In the genomic region with DNA sequence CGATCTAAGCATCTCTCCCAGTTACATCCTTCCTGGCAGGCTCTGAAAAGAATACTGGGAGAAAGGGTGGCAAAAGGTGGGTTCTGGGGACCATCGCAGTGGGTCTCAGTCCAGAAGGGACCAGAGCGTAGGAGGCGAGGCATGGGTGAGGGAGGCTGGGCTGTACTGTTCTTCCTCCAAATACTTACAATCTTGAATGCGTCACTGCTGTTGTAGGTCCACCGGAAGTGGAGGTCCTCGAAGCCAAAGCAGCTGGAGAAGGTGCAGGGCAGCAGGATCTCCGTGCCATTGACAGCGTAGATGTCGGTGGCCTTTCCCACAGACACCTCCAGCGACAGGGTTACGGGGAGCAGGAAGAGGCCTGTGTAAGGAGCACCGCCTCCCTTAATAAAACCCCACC, we compare ENCODE assay signal across 13 cellular contexts. TPM values are rescaled to one million over a fixed set of nuclear protein-coding genes. Genes with fewer than 3 reads are reported as not detected.
DNase-seq lines count a peak whose midpoint lies in the region; ATAC-seq and TF ChIP-seq lines count a peak whose summit lies in the region.
"Had no signal": no experiment of that assay in that cellular context is flagged by ENCODE, and none has a peak within 500 bp of the region (broad histone marks: within the 10 kb centered on the region; RNA-seq: fewer than 3 reads in every experiment).

No MANE protein-coding gene starts in this region.

- no TSS peak for BruUV-seq in Panc1 (replicated peaks; lab: Mats Ljungman, UMichigan)

- 30 to 51% methylated on average over 4 of the region's 13 CpGs for WGBS in gastroesophageal sphincter (ENCODE audit: low coverage in 1 of 2), 2 donors

- ATAC-seq in activated CD4-positive, alpha-beta T cell treated with anti-CD3 and anti-CD28 coated beads for 36 hours = no peak
- peak; percentile 23 for ATAC-seq in Panc1
- peak; percentile 23 for ATAC-seq in gastroesophageal sphincter
- no peak for ATAC-seq in stimulated activated effector memory CD8-positive, alpha-beta T cell treated with anti-CD3 and anti-CD28 coated beads, Interleukin-12 subunit alpha, Interleukin-12 subunit beta, amount 100 ng/mL, for 72 hours
- no peak for ATAC-seq in activated CD4-positive, CD25-positive, alpha-beta regulatory T cell treated with anti-CD3 and anti-CD28 coated beads, Interleukin-2, amount 50 U/mL, for 24 hours
- ATAC-seq in GM19455 (IDR thresholded peaks at IDR 0.05; ENCODE audit: unreplicated experiment) = no peak

- CTCF ChIA-PET in activated CD4-positive, alpha-beta T cell treated with anti-CD3 and anti-CD28 coated beads for 36 hours (lab: Charles Lee) = interaction anchor here (0.6 to 9.2 kb wide), 12 partner anchors 8 to 515 kb away, joined by 3 to 120 read pairs (median 3); no protein-coding TSS in a partner anchor
- CTCF ChIA-PET in Panc1 (lab: Charles Lee) = interaction anchor here (0.6 to 2.2 kb wide), 2 partner anchors 27 to 146 kb away, joined by 5 to 8 read pairs; no protein-coding TSS in a partner anchor

- no peak overlapping the region for H3K4me3 ChIP-seq in Panc1 (ENCODE audit: low read depth in 2 of 2, low read length in 2 of 2)
- H3K4me3 ChIP-seq in gastroesophageal sphincter = peak overlapping the region in 1 of 2 donors; percentile 69

- TF ChIP-seq POLR2A in gastroesophageal sphincter (IDR thresholded peaks at IDR 0.05) = no peak

- H3K36me3 Mint-ChIP-seq in activated CD4-positive, alpha-beta T cell treated with anti-CD3 and anti-CD28 coated beads for 36 hours (ENCODE audit: low read depth) = no peaks in the 10 kb centered on the region
- no peaks in the 10 kb centered on the region for H3K36me3 Mint-ChIP-seq in activated CD4-positive, alpha-beta T cell treated with anti-CD3 and anti-CD28 coated beads, Interleukin-2, amount 10 ng/mL, durations not matched to agents 24 days and 14 days (ENCODE audit: low read depth)
- H3K36me3 Mint-ChIP-seq in stimulated activated effector memory CD8-positive, alpha-beta T cell treated with anti-CD3 and anti-CD28 coated beads, Interleukin-12 subunit alpha, Interleukin-12 subunit beta, amount 100 ng/mL, for 72 hours = no peaks in the 10 kb centered on the region

- H3K4me3 Mint-ChIP-seq in activated CD4-positive, alpha-beta T cell treated with anti-CD3 and anti-CD28 coated beads for 36 hours = peak overlapping the region; percentile 73
- H3K4me3 Mint-ChIP-seq in activated CD4-positive, alpha-beta T cell treated with anti-CD3 and anti-CD28 coated beads, Interleukin-2, amount 10 ng/mL, durations not matched to agents 24 days and 14 days = no peak overlapping the region
- H3K4me3 Mint-ChIP-seq in stimulated activated effector memory CD8-positive, alpha-beta T cell treated with anti-CD3 and anti-CD28 coated beads, Interleukin-12 subunit alpha, Interleukin-12 subunit beta, amount 100 ng/mL, for 72 hours = peak overlapping the region; percentile 76

- H3K4me1 ChIP-seq in Panc1 (ENCODE audit: control insufficient read depth, insufficient read depth, low read length) (no peaks in the 10 kb centered on the region), gastroesophageal sphincter (peaks cover 0 to 21% (median 7%) of the 10 kb centered on the region in 3 donors)

- intact Hi-C loops in activated CD4-positive, alpha-beta T cell treated with anti-CD3 and anti-CD28 coated beads for 36 hours (cut with DNase I, micrococcal nuclease) = loop anchor here (1.0 to 5.0 kb wide), 9 partner anchors 26 to 514 kb away; a partner anchor contains a TSS
- intact Hi-C loops in activated CD4-positive, alpha-beta T cell treated with anti-CD3 and anti-CD28 coated beads, Interleukin-2, amount 10 ng/mL, durations not matched to agents 24 days and 14 days (cut with micrococcal nuclease) = loop anchor here (1.0 to 5.0 kb wide), 5 partner anchors 26 to 466 kb away; a partner anchor contains a TSS
- intact Hi-C loops in Panc1 (cut with micrococcal nuclease; ENCODE audit: unreplicated experiment) = loop anchor here (5.0 kb wide), 1 partner anchor 212 kb away; a partner anchor contains a TSS

- no peak for DNase-seq in activated CD4-positive, alpha-beta T cell treated with anti-CD3 and anti-CD28 coated beads for 36 hours
- DNase-seq in activated CD4-positive, alpha-beta T cell treated with anti-CD3 and anti-CD28 coated beads, Interleukin-2, amount 10 ng/mL, durations not matched to agents 24 days and 14 days = no peak
- DNase-seq in Panc1 (ENCODE audit: low read depth, low spot score) = no peak
- no peak for DNase-seq in stimulated activated effector memory CD8-positive, alpha-beta T cell treated with anti-CD3 and anti-CD28 coated beads, Interleukin-12 subunit alpha, Interleukin-12 subunit beta, amount 100 ng/mL, for 72 hours (ENCODE audit: low spot score in 2 of 2)
- DNase-seq in activated naive CD4-positive, alpha-beta T cell (lab: John Stamatoyannopoulos, UW) = no peak

- H3K27ac ChIP-seq in Panc1 (ENCODE audit: low read length) = no peak overlapping the region
- H3K27ac ChIP-seq in gastroesophageal sphincter = peak overlapping the region in 1 of 4 donors; percentile 75

- no peaks in the 10 kb centered on the region for H3K9me3 Mint-ChIP-seq in activated CD4-positive, alpha-beta T cell treated with anti-CD3 and anti-CD28 coated beads for 36 hours (ENCODE audit: low read depth)
- no peaks in the 10 kb centered on the region for H3K9me3 Mint-ChIP-seq in activated CD4-positive, alpha-beta T cell treated with anti-CD3 and anti-CD28 coated beads, Interleukin-2, amount 10 ng/mL, durations not matched to agents 24 days and 14 days
- no peaks in the 10 kb centered on the region for H3K9me3 Mint-ChIP-seq in stimulated activated effector memory CD8-positive, alpha-beta T cell treated with anti-CD3 and anti-CD28 coated beads, Interleukin-12 subunit alpha, Interleukin-12 subunit beta, amount 100 ng/mL, for 72 hours
- H3K9me3 Mint-ChIP-seq: activated T-cell treated with anti-CD3 and anti-CD28 coated beads, Interleukin-2, amount 50 U/mL, for 24 hours had no signal

- no peak for TF ChIP-seq EP300 in gastroesophageal sphincter (IDR thresholded peaks at IDR 0.05)

- in situ Hi-C loops in Panc1 (cut with HindIII; ENCODE audit: low pct_unique_long_range_greater_than_20kb, low sequenced_read_pairs) = no loop called here

- POLR2A ChIA-PET in activated CD4-positive, alpha-beta T cell treated with anti-CD3 and anti-CD28 coated beads for 36 hours (lab: Charles Lee) = no interaction called here
- POLR2A ChIA-PET in Panc1 (lab: Charles Lee) = interaction anchor here (1.5 kb wide), 1 partner anchor 10 kb away, joined by 3 read pairs; no protein-coding TSS in a partner anchor

- peaks cover 44% of the 10 kb centered on the region for H3K27me3 Mint-ChIP-seq in activated CD4-positive, alpha-beta T cell treated with anti-CD3 and anti-CD28 coated beads for 36 hours
- H3K27me3 Mint-ChIP-seq in activated CD4-positive, alpha-beta T cell treated with anti-CD3 and anti-CD28 coated beads, Interleukin-2, amount 10 ng/mL, durations not matched to agents 24 days and 14 days = peaks cover 74% of the 10 kb centered on the region

- peaks cover 2% of the 10 kb centered on the region for H3K4me1 Mint-ChIP-seq in activated CD4-positive, alpha-beta T cell treated with anti-CD3 and anti-CD28 coated beads for 36 hours
- peaks cover 19% of the 10 kb centered on the region for H3K4me1 Mint-ChIP-seq in activated CD4-positive, alpha-beta T cell treated with anti-CD3 and anti-CD28 coated beads, Interleukin-2, amount 10 ng/mL, durations not matched to agents 24 days and 14 days
- H3K4me1 Mint-ChIP-seq in stimulated activated effector memory CD8-positive, alpha-beta T cell treated with anti-CD3 and anti-CD28 coated beads, Interleukin-12 subunit alpha, Interleukin-12 subunit beta, amount 100 ng/mL, for 72 hours = peaks cover 11% of the 10 kb centered on the region

- H3K9me3 ChIP-seq in Panc1 (ENCODE audit: control insufficient read depth, insufficient read depth, low read depth, low read length) = no peaks in the 10 kb centered on the region
- H3K9me3 ChIP-seq in gastroesophageal sphincter = no peaks in the 10 kb centered on the region
- H3K9me3 ChIP-seq: thyroid gland had no signal

- H3K36me3 ChIP-seq in Panc1 (ENCODE audit: control insufficient read depth, insufficient read depth, low read length) = no peaks in the 10 kb centered on the region
- H3K36me3 ChIP-seq in gastroesophageal sphincter = no peaks in the 10 kb centered on the region
- H3K36me3 ChIP-seq: thyroid gland had no signal

- no peak overlapping the region for H3K27ac Mint-ChIP-seq in activated CD4-positive, alpha-beta T cell treated with anti-CD3 and anti-CD28 coated beads for 36 hours
- H3K27ac Mint-ChIP-seq in activated CD4-positive, alpha-beta T cell treated with anti-CD3 and anti-CD28 coated beads, Interleukin-2, amount 10 ng/mL, durations not matched to agents 24 days and 14 days = no peak overlapping the region
- peak overlapping the region; percentile 11 for H3K27ac Mint-ChIP-seq in stimulated activated effector memory CD8-positive, alpha-beta T cell treated with anti-CD3 and anti-CD28 coated beads, Interleukin-12 subunit alpha, Interleukin-12 subunit beta, amount 100 ng/mL, for 72 hours
- H3K27ac Mint-ChIP-seq: activated T-cell treated with anti-CD3 and anti-CD28 coated beads, Interleukin-2, amount 50 U/mL, for 24 hours had no signal

- peaks cover 35% of the 10 kb centered on the region for H3K27me3 ChIP-seq in Panc1 (ENCODE audit: control insufficient read depth, insufficient read depth, low read length)
- H3K27me3 ChIP-seq in gastroesophageal sphincter = peaks cover 60% of the 10 kb centered on the region

- no peak for TF ChIP-seq CTCF in Panc1 (IDR thresholded peaks at IDR 0.05)
- no peak for TF ChIP-seq CTCF in gastroesophageal sphincter (IDR thresholded peaks at IDR 0.05)

RNA-seq across cellular contexts. Expression of a gene that starts 7.8 kb away (rescaled TPM):
- under 1 TPM; 0.26 to 0.27 TPM for total RNA-seq in activated CD4-positive, alpha-beta T cell treated with anti-CD3 and anti-CD28 coated beads for 36 hours
- total RNA-seq in activated CD4-positive, alpha-beta T cell treated with anti-CD3 and anti-CD28 coated beads, Interleukin-2, amount 10 ng/mL, durations not matched to agents 24 days and 14 days = 0.07 and 0.36 TPM in 2 replicates
- 0.33 TPM for total RNA-seq in Panc1 (2021; ENCODE audit: unreplicated experiment)
- not detected for polyA plus RNA-seq in Panc1 (2012; ENCODE audit: insufficient read length)
- total RNA-seq in gastroesophageal sphincter = 1 to 10 TPM; 2.7 to 5.8 (median 3.8) TPM
- total RNA-seq: HT-29 had no signal

RNA-seq across cellular contexts. Expression of a gene that starts 31.6 kb away (rescaled TPM):
- total RNA-seq in activated CD4-positive, alpha-beta T cell treated with anti-CD3 and anti-CD28 coated beads for 36 hours = not detected
- total RNA-seq in activated CD4-positive, alpha-beta T cell treated with anti-CD3 and anti-CD28 coated beads, Interleukin-2, amount 10 ng/mL, durations not matched to agents 24 days and 14 days = 0.02 and 0.05 TPM in 2 replicates
- not detected for total RNA-seq in Panc1 (2021; ENCODE audit: unreplicated experiment)
- polyA plus RNA-seq in Panc1 (2012; ENCODE audit: insufficient read length) = not detected
- 1 to 10 TPM in 1 of 4 donors, under 1 TPM in 3; 0.25 to 1.0 (median 0.49) TPM for total RNA-seq in gastroesophageal sphincter
- total RNA-seq: endothelial cell of umbilical vein, HT-29, mesenteric fat pad had no signal
- polyA plus RNA-seq: endothelial cell of umbilical vein had no signal

RNA-seq across cellular contexts. Expression of a gene that starts 58.1 kb away (rescaled TPM):
- under 1 TPM in 1 of 2 experiments, not detected in 1; 0.09 TPM for total RNA-seq in activated CD4-positive, alpha-beta T cell treated with anti-CD3 and anti-CD28 coated beads for 36 hours
- 0.14 and 0.28 TPM in 2 replicates for total RNA-seq in activated CD4-positive, alpha-beta T cell treated with anti-CD3 and anti-CD28 coated beads, Interleukin-2, amount 10 ng/mL, durations not matched to agents 24 days and 14 days
- total RNA-seq in Panc1 (2021; ENCODE audit: unreplicated experiment) (not detected), gastroesophageal sphincter (under 1 TPM in 1 of 4 donors, not detected in 3; 0.13 TPM)
- polyA plus RNA-seq in Panc1 (2012; ENCODE audit: insufficient read length) = not detected
- total RNA-seq: endothelial cell of umbilical vein, HT-29, mesenteric fat pad, thyroid gland had no signal
- polyA plus RNA-seq: endothelial cell of umbilical vein had no signal

Comparison
In these comparisons a context has a peak if more than half of its experiments do, and no peak if none do; other contexts are left out.
1. ATAC-seq: peak in Panc1 (single experiment) and gastroesophageal sphincter (single experiment); none in activated CD4-positive, alpha-beta T cell treated with anti-CD3 and anti-CD28 coated beads for 36 hours (single experiment), stimulated activated effector memory CD8-positive, alpha-beta T cell treated with anti-CD3 and anti-CD28 coated beads, Interleukin-12 subunit alpha, Interleukin-12 subunit beta, amount 100 ng/mL, for 72 hours (single experiment), activated CD4-positive, CD25-positive, alpha-beta regulatory T cell treated with anti-CD3 and anti-CD28 coated beads, Interleukin-2, amount 50 U/mL, for 24 hours (0 of 2) and GM19455 (single experiment).